Comparison of ENCODE assay signal across 15 cellular contexts in genomic region chr19:32168111-32168510, GRCh38.
DNase-seq lines count a peak whose midpoint lies in the region; ATAC-seq and TF ChIP-seq lines count a peak whose summit lies in the region.
"Had no signal": no experiment of that assay in that cellular context is flagged by ENCODE, and none has a peak within 500 bp of the region (broad histone marks: within the 10 kb centered on the region; RNA-seq: fewer than 3 reads in every experiment).

No MANE protein-coding gene starts in this region.

- H3K27me3 ChIP-seq in lung (ENCODE audit: control insufficient read depth, insufficient read depth) = no peaks in the 10 kb centered on the region
- H3K27me3 ChIP-seq in vagina = no peaks in the 10 kb centered on the region

- H3K27ac ChIP-seq in angular gyrus (ENCODE audit: low read depth, low read length) = peak overlapping the region; percentile 46
- no peak overlapping the region for H3K27ac ChIP-seq in lung (ENCODE audit: low read depth in 1 of 2, low read length in 1 of 2)
- no peak overlapping the region for H3K27ac ChIP-seq in vagina
- H3K27ac ChIP-seq: 22Rv1 had no signal

- no peak for TF ChIP-seq CTCF in lung (IDR thresholded peaks at IDR 0.05; ENCODE audit: control extremely low read depth, extremely low read depth)
- TF ChIP-seq CTCF in vagina (IDR thresholded peaks at IDR 0.05) = no peak

- no peaks in the 10 kb centered on the region for H3K27me3 Mint-ChIP-seq in activated CD4-positive, alpha-beta T cell treated with anti-CD3 and anti-CD28 coated beads, Interleukin-2, amount 10 ng/mL, durations not matched to agents 24 days and 14 days

- TF ChIP-seq POLR2A in vagina (IDR thresholded peaks at IDR 0.05) = no peak

- DNase-seq in activated CD4-positive, alpha-beta T cell treated with anti-CD3 and anti-CD28 coated beads, Interleukin-2, amount 10 ng/mL, durations not matched to agents 24 days and 14 days = peak; percentile 14
- no peak for DNase-seq in activated CD4-positive, alpha-beta T cell treated with anti-CD3 and anti-CD28 coated beads, Interleukin-2, amount 50 U/mL, for 48 hours
- DNase-seq in lung (ENCODE audit: low spot score) = peak; percentile 6
- peak; percentile 42 to 43 for DNase-seq in vagina (ENCODE audit: extremely low spot score in 2 of 2)
- DNase-seq in SKM-1 treated with dmso at 0.1 percent for 144 hours (lab: John Stamatoyannopoulos, UW; ENCODE audit: unreplicated experiment) = no peak
- DNase-seq: CD4-positive, CD25-positive, alpha-beta regulatory T cell; DMS79; H7; IMR-90 had no signal

- ATAC-seq in lung (ENCODE audit: insufficient read depth, low FRiP score) (no peak), HG02623 (IDR thresholded peaks at IDR 0.05; ENCODE audit: unreplicated experiment) (no peak), HG02840 (IDR thresholded peaks at IDR 0.05; ENCODE audit: low FRiP score, unreplicated experiment) (no peak)
- ATAC-seq: GM12878, GM23338 had no signal

- intact Hi-C loops in activated CD4-positive, alpha-beta T cell treated with anti-CD3 and anti-CD28 coated beads, Interleukin-2, amount 10 ng/mL, durations not matched to agents 24 days and 14 days (cut with micrococcal nuclease) = no loop called here
- intact Hi-C loops in vagina (cut with DNase I) = no loop called here

- H3K36me3 ChIP-seq in lung (ENCODE audit: control insufficient read depth in 2 of 2, insufficient read depth in 2 of 2, low read length in 2 of 2) = no peaks in the 10 kb centered on the region
- no peaks in the 10 kb centered on the region for H3K36me3 ChIP-seq in vagina

- no peaks in the 10 kb centered on the region for H3K4me1 ChIP-seq in lung (ENCODE audit: control insufficient read depth in 2 of 2, insufficient read depth in 2 of 2, low read length in 2 of 2)
- H3K4me1 ChIP-seq in vagina = no peaks in the 10 kb centered on the region

- H3K36me3 Mint-ChIP-seq in activated CD4-positive, alpha-beta T cell treated with anti-CD3 and anti-CD28 coated beads, Interleukin-2, amount 10 ng/mL, durations not matched to agents 24 days and 14 days (ENCODE audit: low read depth) = no peaks in the 10 kb centered on the region
- H3K36me3 Mint-ChIP-seq: CD4-positive, CD25-positive, alpha-beta regulatory T cell had no signal

- no peaks in the 10 kb centered on the region for H3K9me3 Mint-ChIP-seq in activated CD4-positive, alpha-beta T cell treated with anti-CD3 and anti-CD28 coated beads, Interleukin-2, amount 10 ng/mL, durations not matched to agents 24 days and 14 days
- H3K9me3 Mint-ChIP-seq: GM23338 had no signal

- H3K27ac Mint-ChIP-seq in activated CD4-positive, alpha-beta T cell treated with anti-CD3 and anti-CD28 coated beads, Interleukin-2, amount 10 ng/mL, durations not matched to agents 24 days and 14 days = no peak overlapping the region
- H3K27ac Mint-ChIP-seq: GM23338 had no signal

- H3K4me3 ChIP-seq in lung (no peak overlapping the region), vagina (no peak overlapping the region)
- H3K4me3 ChIP-seq: GM12878, GM23338 had no signal

- H3K9me3 ChIP-seq in lung (ENCODE audit: control insufficient read depth in 2 of 2, insufficient read depth in 1 of 2, low read length in 1 of 2) = no peaks in the 10 kb centered on the region
- no peaks in the 10 kb centered on the region for H3K9me3 ChIP-seq in vagina

- H3K4me3 Mint-ChIP-seq in activated CD4-positive, alpha-beta T cell treated with anti-CD3 and anti-CD28 coated beads, Interleukin-2, amount 10 ng/mL, durations not matched to agents 24 days and 14 days = no peak overlapping the region
- H3K4me3 Mint-ChIP-seq: CD4-positive, CD25-positive, alpha-beta regulatory T cell; GM23338 had no signal

- no peaks in the 10 kb centered on the region for H3K4me1 Mint-ChIP-seq in activated CD4-positive, alpha-beta T cell treated with anti-CD3 and anti-CD28 coated beads, Interleukin-2, amount 10 ng/mL, durations not matched to agents 24 days and 14 days
- H3K4me1 Mint-ChIP-seq: CD4-positive, CD25-positive, alpha-beta regulatory T cell had no signal

- WGBS in lung, 2 donors = 90 to 91% methylated on average over 4 of the region's 4 CpGs

Comparison
In these comparisons a context has a peak if more than half of its experiments do, and no peak if none do; other contexts are left out.
1. DNase-seq: peak in activated CD4-positive, alpha-beta T cell treated with anti-CD3 and anti-CD28 coated beads, Interleukin-2, amount 10 ng/mL, durations not matched to agents 24 days and 14 days (single experiment), lung (single experiment) and vagina (2 of 2); none in activated CD4-positive, alpha-beta T cell treated with anti-CD3 and anti-CD28 coated beads, Interleukin-2, amount 50 U/mL, for 48 hours (0 of 2) and SKM-1 treated with dmso at 0.1 percent for 144 hours (single experiment).